In genomic region chr7:151658778-151659177, GRCh38 we compare ENCODE assay signal across 13 cellular contexts.
"Had no signal": no experiment of that assay in that cellular context is flagged by ENCODE, and none has a peak within 500 bp of the region (broad histone marks: within the 10 kb centered on the region; RNA-seq: fewer than 3 reads in every experiment).

No MANE protein-coding gene starts in this region.

- H3K27me3 ChIP-seq: brain microvascular endothelial cell, dorsolateral prefrontal cortex, esophagus muscularis mucosa, gastrocnemius medialis, hepatocyte, ovary, tibial artery had no signal

- H3K4me2 ChIP-seq: hepatocyte had no signal

- ATAC-seq: activated naive CD4-positive, alpha-beta T cell treated with anti-CD3 and anti-CD28 coated beads, Interleukin-2, amount 50 U/mL, for 72 hours; gastrocnemius medialis had no signal

- H3K9me3 ChIP-seq: esophagus muscularis mucosa, gastrocnemius medialis, ovary, tibial artery had no signal

- H2AFZ ChIP-seq: hepatocyte had no signal

- H3K27ac ChIP-seq: brain microvascular endothelial cell, dorsolateral prefrontal cortex, esophagus muscularis mucosa, gastrocnemius medialis, hepatocyte, ovary, skin epidermis, tibial artery had no signal

- DNase-seq: activated CD4-positive, alpha-beta T cell treated with anti-CD3 and anti-CD28 coated beads, Interleukin-2, amount 50 U/mL, for 4 hours; activated CD4-positive, CD25-positive, alpha-beta regulatory T cell treated with anti-CD3 and anti-CD28 coated beads, Interleukin-2, amount 50 U/mL, for 72 hours; activated effector memory CD4-positive, alpha-beta T cell treated with Interleukin-2 at 50 U/mL for 16 hours; activated T-cell treated with anti-CD3 and anti-CD28 coated beads, Interleukin-2, amount 50 U/mL, for 24 hours; brain microvascular endothelial cell; dorsolateral prefrontal cortex; gastrocnemius medialis; ovary; tibial artery had no signal

- H3K4me3 ChIP-seq: dorsolateral prefrontal cortex, esophagus muscularis mucosa, gastrocnemius medialis, hepatocyte, ovary, skin epidermis, tibial artery had no signal

- H3K36me3 ChIP-seq: brain microvascular endothelial cell, esophagus muscularis mucosa, gastrocnemius medialis, ovary, tibial artery had no signal
